ENCODE assay signal across 8 cellular contexts in the genomic region with DNA sequence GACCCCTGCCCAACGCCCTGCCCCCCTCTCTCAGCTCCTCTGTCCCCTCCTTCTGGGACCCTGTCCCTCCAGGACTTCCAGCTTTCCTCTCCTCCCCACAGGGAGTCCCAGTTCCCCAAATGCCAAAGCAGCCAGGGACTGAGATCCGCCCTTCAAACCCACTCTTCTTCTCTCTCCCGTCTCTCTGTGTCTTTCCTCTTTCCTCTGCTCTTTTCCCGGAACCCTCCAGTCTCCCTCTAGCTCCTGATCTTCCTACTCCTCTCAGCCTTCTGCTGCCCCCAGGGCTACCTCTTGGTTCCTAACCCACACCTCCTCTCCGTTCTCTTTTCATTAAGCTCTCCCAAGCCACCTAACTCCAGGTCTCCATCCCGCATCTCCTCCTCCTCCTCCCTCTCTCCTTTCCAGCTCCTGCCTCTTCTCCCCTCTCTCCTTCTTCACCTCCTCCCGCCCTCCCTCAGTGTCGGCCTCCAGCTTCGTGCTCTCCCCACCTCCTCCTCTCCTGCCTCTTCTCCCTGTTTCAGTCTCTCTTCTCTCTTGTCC. TPM values are rescaled to one million over a fixed set of nuclear protein-coding genes. Genes with fewer than 3 reads are reported as not detected.
DNase-seq lines count a peak whose midpoint lies in the region; ATAC-seq and TF ChIP-seq lines count a peak whose summit lies in the region.

A gene (minus strand): TSS at position 536 of the 540 bp plus-strand sequence. CDS start 555 bp downstream, outside the sequence.

- H3K79me2 ChIP-seq in SK-N-SH (ENCODE audit: insufficient read depth): no peaks in the 10 kb centered on the region

- ATAC-seq in activated CD4-positive, alpha-beta T cell treated with anti-CD3 and anti-CD28 coated beads for 36 hours: no peak
- ATAC-seq in GM19397 (IDR thresholded peaks at IDR 0.05; ENCODE audit: unreplicated experiment): no peak
- no peak for ATAC-seq in HG03095 (IDR thresholded peaks at IDR 0.05; ENCODE audit: unreplicated experiment)

- H3K9ac ChIP-seq in SK-N-SH: peak within 1 kb of the TSS; percentile 55

- H3K4me2 ChIP-seq in SK-N-SH: peak within 1 kb of the TSS; percentile 99

- no peaks in the 10 kb centered on the region for H3K27me3 ChIP-seq in SK-N-SH (ENCODE audit: insufficient read depth)
- H3K27me3 ChIP-seq in neuron (ENCODE audit: insufficient read depth, low read length): no peaks in the 10 kb centered on the region

- H3F3A ChIP-seq in SK-N-SH (replicated peaks; ENCODE audit: insufficient read depth): peaks cover 11% of the 10 kb centered on the region

- no peaks in the 10 kb centered on the region for H3K36me3 ChIP-seq in SK-N-SH (replicated peaks in 1 of 2; ENCODE audit: control insufficient read depth in 1 of 2, insufficient read depth in 2 of 2, low read length in 1 of 2)
- no peaks in the 10 kb centered on the region for H3K36me3 ChIP-seq in neuron (ENCODE audit: insufficient read depth, low read length)

- no peak for TF ChIP-seq CTCF in SK-N-SH (IDR thresholded peaks at IDR 0.05)
- no peak for TF ChIP-seq CTCF in fibroblast of mammary gland (conservative IDR thresholded peaks at IDR 0.05; ENCODE audit: control insufficient read depth, insufficient read depth, low read depth, low read length)

- H3K36me3 Mint-ChIP-seq in activated CD4-positive, alpha-beta T cell treated with anti-CD3 and anti-CD28 coated beads for 36 hours (ENCODE audit: low read depth): no peaks in the 10 kb centered on the region

- peak within 1 kb of the TSS; percentile 54 to 69 for H3K27ac ChIP-seq in SK-N-SH (ENCODE audit: low read depth in 2 of 2, low read length in 1 of 2)

- H4K20me1 ChIP-seq in SK-N-SH (ENCODE audit: insufficient read depth): no peaks in the 10 kb centered on the region

- WGBS in SK-N-SH (ENCODE audit: low lambda C conversion rate): 1% methylated on average over 9 of the region's 9 CpGs

- peaks cover 42% of the 10 kb centered on the region for H3K4me1 Mint-ChIP-seq in activated CD4-positive, alpha-beta T cell treated with anti-CD3 and anti-CD28 coated beads for 36 hours

- H3K27me3 Mint-ChIP-seq in activated CD4-positive, alpha-beta T cell treated with anti-CD3 and anti-CD28 coated beads for 36 hours: no peaks in the 10 kb centered on the region

- intact Hi-C loops in activated CD4-positive, alpha-beta T cell treated with anti-CD3 and anti-CD28 coated beads for 36 hours (cut with DNase I, micrococcal nuclease): loop anchor here (1.0 to 5.0 kb wide), 13 partner anchors 7 to 348 kb away; a partner anchor contains a TSS

- no peaks in the 10 kb centered on the region for H3K9me3 Mint-ChIP-seq in activated CD4-positive, alpha-beta T cell treated with anti-CD3 and anti-CD28 coated beads for 36 hours (ENCODE audit: low read depth)

- DNase-seq in activated CD4-positive, alpha-beta T cell treated with anti-CD3 and anti-CD28 coated beads for 36 hours: no peak
- no peak for DNase-seq in activated CD4-positive, alpha-beta T cell treated with anti-CD3 and anti-CD28 coated beads, Interleukin-2, amount 50 U/mL, for 4 hours
- DNase-seq in SK-N-SH: no peak
- no peak for DNase-seq in fibroblast of mammary gland (ENCODE audit: low read depth)
- no peak for DNase-seq in effector CD8-positive, alpha-beta T cell (lab: John Stamatoyannopoulos, UW)

- H3K9me3 ChIP-seq in SK-N-SH (no peaks in the 10 kb centered on the region), neuron (ENCODE audit: low read length) (no peaks in the 10 kb centered on the region)

- CTCF ChIA-PET in activated CD4-positive, alpha-beta T cell treated with anti-CD3 and anti-CD28 coated beads for 36 hours (lab: Charles Lee): interaction anchor here (0.6 to 2.4 kb wide), 14 partner anchors 11 to 348 kb away, joined by 3 to 13 read pairs (median 4); a partner anchor contains a TSS
- CTCF ChIA-PET in SK-N-SH (lab: Yijun Ruan, JAX): interaction anchor here (0.6 to 2.7 kb wide), 26 partner anchors 8 to 325 kb away, joined by 3 to 35 read pairs (median 4); a partner anchor contains a TSS

- H2AFZ ChIP-seq in SK-N-SH (ENCODE audit: low read depth) (peak within 1 kb of the TSS; percentile 96), neuron (ENCODE audit: low read depth, low read length) (peak within 1 kb of the TSS; percentile 90)

- H3K4me3 Mint-ChIP-seq in activated CD4-positive, alpha-beta T cell treated with anti-CD3 and anti-CD28 coated beads for 36 hours: peak within 1 kb of the TSS; percentile 79

- H3K4me3 ChIP-seq in SK-N-SH (ENCODE audit: low read depth in 2 of 2, low read length in 1 of 2) (peak within 1 kb of the TSS; percentile 43 to 74), fibroblast of mammary gland (ENCODE audit: control insufficient read depth, low read depth, low read length) (peak within 1 kb of the TSS; percentile 36), neuron (ENCODE audit: low read length) (peak within 1 kb of the TSS; percentile 60)

- no peaks in the 10 kb centered on the region for H3K9me2 ChIP-seq in SK-N-SH

- POLR2A ChIA-PET in activated CD4-positive, alpha-beta T cell treated with anti-CD3 and anti-CD28 coated beads for 36 hours (lab: Charles Lee): interaction anchor here (1.2 to 2.2 kb wide), 3 partner anchors 11 to 348 kb away, joined by 4 to 9 read pairs (median 7); a partner anchor contains a TSS
- POLR2A ChIA-PET in SK-N-SH (lab: Yijun Ruan, JAX): interaction anchor here (0.8 to 1.9 kb wide), 8 partner anchors 11 to 101 kb away, joined by 3 to 9 read pairs (median 6); a partner anchor contains a TSS

- no peak for TF ChIP-seq RAD21 in SK-N-SH (IDR thresholded peaks at IDR 0.05; ENCODE audit: low read length)

- H3K4me1 ChIP-seq in SK-N-SH (ENCODE audit: control insufficient read depth in 1 of 2, insufficient read depth in 2 of 2, low read depth in 1 of 2, low read length in 1 of 2) (peaks cover 4 to 6% of the 10 kb centered on the region in 2 experiments; a peak in 2 of 4 replicates), neuron (ENCODE audit: insufficient read depth, low read length) (peaks cover 14% of the 10 kb centered on the region)

- peak within 1 kb of the TSS; percentile 88 for H3K27ac Mint-ChIP-seq in activated CD4-positive, alpha-beta T cell treated with anti-CD3 and anti-CD28 coated beads for 36 hours

- TF ChIP-seq EP300 in SK-N-SH (IDR thresholded peaks at IDR 0.05; ENCODE audit: borderline replicate concordance in 1 of 2, low read depth in 1 of 2, low read length in 1 of 2): no peak

TF ChIP-seq in SK-N-SH, 30 proteins besides CTCF, POLR2A, EP300 and RAD21:
- no peak for TF ChIP-seq FOXM1 (IDR thresholded peaks at IDR 0.05; ENCODE audit: low read depth)
- TF ChIP-seq SMC3 (IDR thresholded peaks at IDR 0.05; ENCODE audit: low read depth, low read length): no peak
- no peak for TF ChIP-seq RCOR1 (IDR thresholded peaks at IDR 0.05; ENCODE audit: low read length)
- TF ChIP-seq RFX5 (IDR thresholded peaks at IDR 0.05; ENCODE audit: low read length): no peak
- TF ChIP-seq CHD2 (IDR thresholded peaks at IDR 0.05; ENCODE audit: low read length, partially characterized antibody): no peak
- TF ChIP-seq, protein P1, sequence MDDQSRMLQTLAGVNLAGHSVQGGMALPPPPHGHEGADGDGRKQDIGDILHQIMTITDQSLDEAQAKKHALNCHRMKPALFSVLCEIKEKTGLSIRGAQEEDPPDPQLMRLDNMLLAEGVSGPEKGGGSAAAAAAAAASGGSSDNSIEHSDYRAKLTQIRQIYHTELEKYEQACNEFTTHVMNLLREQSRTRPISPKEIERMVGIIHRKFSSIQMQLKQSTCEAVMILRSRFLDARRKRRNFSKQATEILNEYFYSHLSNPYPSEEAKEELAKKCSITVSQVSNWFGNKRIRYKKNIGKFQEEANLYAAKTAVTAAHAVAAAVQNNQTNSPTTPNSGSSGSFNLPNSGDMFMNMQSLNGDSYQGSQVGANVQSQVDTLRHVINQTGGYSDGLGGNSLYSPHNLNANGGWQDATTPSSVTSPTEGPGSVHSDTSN (IDR thresholded peaks at IDR 0.05): no peak
- no peak for TF ChIP-seq RXRA (IDR thresholded peaks at IDR 0.05; ENCODE audit: borderline replicate concordance, low read depth)
- TF ChIP-seq GATA2 (CRISPR knock-in tag; IDR thresholded peaks at IDR 0.05): no peak
- no peak for TF ChIP-seq MXI1 (IDR thresholded peaks at IDR 0.05; ENCODE audit: low read depth, low read length)
- no peak for TF ChIP-seq JUND (IDR thresholded peaks at IDR 0.05)
- TF ChIP-seq TAF1 (IDR thresholded peaks at IDR 0.05; ENCODE audit: borderline replicate concordance, low read depth, low read length): no peak
- TF ChIP-seq SIN3A (IDR thresholded peaks at IDR 0.05; ENCODE audit: borderline replicate concordance, low read depth, low read length): no peak

RNA-seq across cellular contexts. Expression of the gene that starts here (rescaled TPM):
- 10 to 100 TPM; 11.5 to 18.0 TPM for total RNA-seq in activated CD4-positive, alpha-beta T cell treated with anti-CD3 and anti-CD28 coated beads for 36 hours
- polyA plus RNA-seq in SK-N-SH (2012; rRNA removed): 13.1 and 13.5 TPM in 2 replicates
- 12.8 and 15.5 TPM in 2 replicates for polyA plus RNA-seq in SK-N-SH (2012; cell fraction: cytosol; rRNA removed)
- 10.4 and 10.7 TPM in 2 replicates for polyA plus RNA-seq in SK-N-SH (2012; cell fraction: nucleus; rRNA removed)
